In genomic region chr6:107489636-107490567, GRCh38 we compare ENCODE assay signal across 7 cellular contexts. TPM values are rescaled to one million over a fixed set of nuclear protein-coding genes. Genes with fewer than 3 reads are reported as not detected.
DNase-seq lines count a peak whose midpoint lies in the region; ATAC-seq and TF ChIP-seq lines count a peak whose summit lies in the region.

Gene SOBP (plus strand): TSS chr6:107490117. CDS start chr6:107490617, 500 bp downstream.

- H3K36me3 Mint-ChIP-seq in activated naive CD8-positive, alpha-beta T cell treated with anti-CD3 and anti-CD28 coated beads for 36 hours = no peaks in the 10 kb centered on the region

- H3K79me2 ChIP-seq in osteoblast (ENCODE audit: insufficient read depth, low read length) = no peaks in the 10 kb centered on the region

- DNase-seq in RPMI7951 (ENCODE audit: low read depth) = peak; percentile 26
- peak; percentile 62 for DNase-seq in activated naive CD8-positive, alpha-beta T cell treated with anti-CD3 and anti-CD28 coated beads for 36 hours
- DNase-seq in heart left ventricle = peak; percentile 81 to 85 (median 83)
- peak; percentile 93 for DNase-seq in osteoblast (ENCODE audit: insufficient read length, low spot score, missing footprints)

- H3K4me3 ChIP-seq in GM12875 (ENCODE audit: low read depth, low read length) (peak within 1 kb of the TSS; percentile 73), heart left ventricle (peak within 1 kb of the TSS; percentile 65 to 96 (median 82)), osteoblast (ENCODE audit: insufficient read depth, low read length) (peak within 1 kb of the TSS; percentile 73)

- 0 out of 2 replicates have a peak, but pooled peaks have one; percentile 10 for TF ChIP-seq CTCF in GM12875 (IDR thresholded peaks at IDR 0.05; ENCODE audit: borderline replicate concordance, insufficient read depth, low read depth, low read length)
- TF ChIP-seq CTCF in heart left ventricle (IDR thresholded peaks at IDR 0.05) = peak in 4 of 12 donors; percentile 20 to 38 (median 30)
- no peak for TF ChIP-seq CTCF in osteoblast (IDR thresholded peaks at IDR 0.05; ENCODE audit: extremely low read depth, low read depth, low read length)

- H2AFZ ChIP-seq in osteoblast (ENCODE audit: low read length) = peak within 1 kb of the TSS; percentile 96

- H3K27ac Mint-ChIP-seq in activated naive CD8-positive, alpha-beta T cell treated with anti-CD3 and anti-CD28 coated beads for 36 hours = peak within 1 kb of the TSS; percentile 44

- H3K9me3 Mint-ChIP-seq in activated naive CD8-positive, alpha-beta T cell treated with anti-CD3 and anti-CD28 coated beads for 36 hours = no peaks in the 10 kb centered on the region

- H3K4me1 ChIP-seq in heart left ventricle = peaks cover 0 to 50% (median 20%) of the 10 kb centered on the region in 12 donors
- peaks cover 36% of the 10 kb centered on the region for H3K4me1 ChIP-seq in osteoblast (ENCODE audit: insufficient read depth, low read length)

- peak within 1 kb of the TSS; percentile 48 to 90 (median 82) for H3K27ac ChIP-seq in heart left ventricle
- H3K27ac ChIP-seq in osteoblast (ENCODE audit: low read depth, low read length) = no peak within 1 kb of the TSS

- peak within 1 kb of the TSS; percentile 85 for H3K4me3 Mint-ChIP-seq in activated naive CD8-positive, alpha-beta T cell treated with anti-CD3 and anti-CD28 coated beads for 36 hours

- H4K20me1 ChIP-seq in osteoblast (ENCODE audit: insufficient read depth, low read length) = peaks cover 7% of the 10 kb centered on the region

- no peaks in the 10 kb centered on the region for H3K36me3 ChIP-seq in heart left ventricle
- H3K36me3 ChIP-seq in osteoblast (ENCODE audit: insufficient read depth, low read length) = no peaks in the 10 kb centered on the region

- WGBS in heart left ventricle, 4 donors = 0 to 1% (median 0%) methylated on average over 29 to 131 of the region's 131 CpGs

- no peak for TF ChIP-seq POLR2A in heart left ventricle (IDR thresholded peaks at IDR 0.05)

- ATAC-seq in HG03460 (IDR thresholded peaks at IDR 0.05; ENCODE audit: unreplicated experiment) (peak; percentile 49), heart left ventricle (peak in 3 of 4 donors; percentile 60 to 73 (median 61)), HG03280 (IDR thresholded peaks at IDR 0.05; ENCODE audit: unreplicated experiment) (no peak)

- intact Hi-C loops in heart left ventricle (cut with DNase I) = loop anchor here (1.0 to 10.0 kb wide), 11 partner anchors 31 to 185 kb away; partner anchors contain the start of gene PDSS2 (in 3 of the 10)

- H3K4me1 Mint-ChIP-seq in activated naive CD8-positive, alpha-beta T cell treated with anti-CD3 and anti-CD28 coated beads for 36 hours = peaks cover 13% of the 10 kb centered on the region

- H3K27me3 ChIP-seq in heart left ventricle = peaks cover 0 to 45% (median 0%) of the 10 kb centered on the region in 9 donors
- peaks cover 56% of the 10 kb centered on the region for H3K27me3 ChIP-seq in osteoblast (ENCODE audit: insufficient read depth, low read length)

- H3K9me3 ChIP-seq in heart left ventricle (no peaks in the 10 kb centered on the region), osteoblast (ENCODE audit: low read depth, low read length) (no peaks in the 10 kb centered on the region)

- H3K27me3 Mint-ChIP-seq in activated naive CD8-positive, alpha-beta T cell treated with anti-CD3 and anti-CD28 coated beads for 36 hours = peaks cover 45% of the 10 kb centered on the region

- peak within 1 kb of the TSS; percentile 94 for H3K4me2 ChIP-seq in osteoblast (ENCODE audit: insufficient read depth, low read length)

RNA-seq across cellular contexts. Expression of gene SOBP, which starts in this region (rescaled TPM):
- total RNA-seq in RPMI7951 (2014; rRNA removed; shearing (Covaris generic)) = 0.49 and 0.60 TPM in 2 replicates
- total RNA-seq in activated naive CD8-positive, alpha-beta T cell treated with anti-CD3 and anti-CD28 coated beads for 36 hours = 1 to 10 TPM in 1 of 2 experiments, under 1 TPM in 1; 0.70 to 2.1 TPM
- total RNA-seq in heart left ventricle = 10 to 100 TPM; 14.6 to 24.9 (median 16.5) TPM
- polyA plus RNA-seq in heart left ventricle = 10 to 100 TPM; 10.6 to 11.4 TPM
- total RNA-seq in osteoblast = 3.6 and 12.1 TPM in 2 replicates

Comparison
In these comparisons a context has a peak if more than half of its experiments do, and no peak if none do; other contexts are left out.
1. Peak in DNase-seq in RPMI7951; RNA of the gene not detected or under 1 TPM.
2. DNase-seq: peak in every context shown above with its lines; median percentile 93 in osteoblast; 83 in heart left ventricle; 62 in activated naive CD8-positive, alpha-beta T cell treated with anti-CD3 and anti-CD28 coated beads for 36 hours; 26 in RPMI7951.